9 cellular contexts compared by ENCODE assay signal in the genomic region with DNA sequence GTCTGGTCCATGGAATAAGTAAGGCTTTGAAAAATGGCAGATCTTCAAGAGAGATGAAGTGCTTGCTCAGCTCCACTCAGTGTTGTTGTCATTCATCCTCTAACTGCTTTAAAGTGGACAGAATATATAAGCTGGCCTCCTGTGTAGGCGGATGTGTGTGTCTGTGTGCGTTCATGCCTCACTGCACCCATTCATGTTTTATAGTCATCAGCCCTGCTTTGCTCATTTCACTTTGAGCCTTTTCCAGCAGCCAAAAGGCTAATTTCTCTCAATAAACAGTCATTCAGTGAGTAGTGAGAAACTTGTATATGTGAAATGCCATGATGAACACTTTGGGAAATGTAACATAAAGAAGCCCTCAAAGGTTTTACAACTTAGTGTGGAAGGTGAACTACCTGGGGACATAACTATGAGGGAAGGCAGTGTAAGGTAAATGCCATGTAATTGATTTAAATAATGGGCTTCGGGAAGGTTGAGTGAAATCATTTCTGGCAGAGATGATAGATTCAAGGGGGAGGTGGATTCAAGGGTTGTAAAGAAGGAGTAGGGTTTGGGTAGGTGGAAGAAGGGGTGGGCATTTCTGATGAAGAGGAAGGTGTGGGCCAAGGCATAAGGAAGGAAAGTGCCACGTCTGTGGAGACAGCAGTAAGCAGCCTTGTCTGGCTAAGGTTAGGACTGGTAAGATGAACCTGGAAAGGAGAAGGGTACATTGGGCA. TPM values are rescaled to one million over a fixed set of nuclear protein-coding genes. Genes with fewer than 3 reads are reported as not detected.
DNase-seq lines count a peak whose midpoint lies in the region; ATAC-seq lines count a peak whose summit lies in the region.
"Had no signal": no experiment of that assay in that cellular context is flagged by ENCODE, and none has a peak within 500 bp of the region (broad histone marks: within the 10 kb centered on the region; RNA-seq: fewer than 3 reads in every experiment).

No MANE protein-coding gene starts in this region.

- intact Hi-C loops in activated CD4-positive, alpha-beta T cell treated with anti-CD3 and anti-CD28 coated beads, Interleukin-2, amount 10 ng/mL, durations not matched to agents 24 days and 14 days (cut with micrococcal nuclease) = no loop called here

- H3K4me1 Mint-ChIP-seq in activated CD4-positive, alpha-beta T cell treated with anti-CD3 and anti-CD28 coated beads, Interleukin-2, amount 10 ng/mL, durations not matched to agents 24 days and 14 days = no peaks in the 10 kb centered on the region

- H3K36me3 Mint-ChIP-seq in activated CD4-positive, alpha-beta T cell treated with anti-CD3 and anti-CD28 coated beads, Interleukin-2, amount 10 ng/mL, durations not matched to agents 24 days and 14 days (ENCODE audit: low read depth) = no peaks in the 10 kb centered on the region

- peaks cover 8% of the 10 kb centered on the region for H3K27me3 Mint-ChIP-seq in activated CD4-positive, alpha-beta T cell treated with anti-CD3 and anti-CD28 coated beads, Interleukin-2, amount 10 ng/mL, durations not matched to agents 24 days and 14 days

- H3K4me3 Mint-ChIP-seq in activated CD4-positive, alpha-beta T cell treated with anti-CD3 and anti-CD28 coated beads, Interleukin-2, amount 10 ng/mL, durations not matched to agents 24 days and 14 days = no peak overlapping the region

- no peak overlapping the region for H3K27ac Mint-ChIP-seq in activated CD4-positive, alpha-beta T cell treated with anti-CD3 and anti-CD28 coated beads, Interleukin-2, amount 10 ng/mL, durations not matched to agents 24 days and 14 days

- peak; percentile 28 for DNase-seq in Caki2 (ENCODE audit: low read depth)
- DNase-seq in NCI-H774 (lab: John Stamatoyannopoulos, UW) = peak; percentile 85
- no peak for DNase-seq in stimulated activated CD4-positive, alpha-beta T cell treated with anti-CD3 and anti-CD28 coated beads, Interleukin-2, amount 100 ng/mL, for 48 hours
- DNase-seq in activated T-cell treated with anti-CD3 and anti-CD28 coated beads for 4 hours = no peak
- no peak for DNase-seq in NCI-H1694 (lab: John Stamatoyannopoulos, UW)
- no peak for DNase-seq in activated CD4-positive, alpha-beta T cell treated with anti-CD3 and anti-CD28 coated beads, Interleukin-2, amount 10 ng/mL, durations not matched to agents 24 days and 14 days
- DNase-seq: hippocampal formation had no signal

- in situ Hi-C loops in Caki2 (cut with HindIII; ENCODE audit: low pct_unique_long_range_greater_than_20kb, low sequenced_read_pairs) = no loop called here

- peak; percentile 97 for ATAC-seq in GM21367 (IDR thresholded peaks at IDR 0.05; ENCODE audit: unreplicated experiment)
- ATAC-seq in HG03354 (IDR thresholded peaks at IDR 0.05; ENCODE audit: poor library complexity, severe bottlenecking, unreplicated experiment) = peak; percentile 95

- H3K9me3 Mint-ChIP-seq in activated CD4-positive, alpha-beta T cell treated with anti-CD3 and anti-CD28 coated beads, Interleukin-2, amount 10 ng/mL, durations not matched to agents 24 days and 14 days = no peaks in the 10 kb centered on the region

RNA-seq across cellular contexts. Expression of a gene that starts 15.7 kb away (rescaled TPM):
- 0.74 TPM in 1 of 2 replicates, not detected in the other for total RNA-seq in Caki2 (2014; rRNA removed; shearing (Covaris generic); ENCODE audit: low replicate concordance)
- not detected in 2 replicates for total RNA-seq in activated CD4-positive, alpha-beta T cell treated with anti-CD3 and anti-CD28 coated beads, Interleukin-2, amount 10 ng/mL, durations not matched to agents 24 days and 14 days

Comparison
In these comparisons a context has a peak if more than half of its experiments do, and no peak if none do; other contexts are left out.
1. DNase-seq: peak in Caki2 (single experiment) and NCI-H774 (single experiment); none in stimulated activated CD4-positive, alpha-beta T cell treated with anti-CD3 and anti-CD28 coated beads, Interleukin-2, amount 100 ng/mL, for 48 hours (0 of 2), activated T-cell treated with anti-CD3 and anti-CD28 coated beads for 4 hours (single experiment), NCI-H1694 (single experiment) and activated CD4-positive, alpha-beta T cell treated with anti-CD3 and anti-CD28 coated beads, Interleukin-2, amount 10 ng/mL, durations not matched to agents 24 days and 14 days (single experiment).